Comparison of ENCODE assay signal across 1 cellular context in genomic region chr11:68269414-68270081, GRCh38.
TF ChIP-seq lines count a peak whose summit lies in the region.

No MANE protein-coding gene starts in this region.

TF ChIP-seq in endothelial cell of umbilical vein, 7 proteins besides CTCF, POLR2A, EP300 and RAD21:
- TF ChIP-seq MYC (IDR thresholded peaks at IDR 0.05; ENCODE audit: low read depth, low read length) (no peak), JUN (IDR thresholded peaks at IDR 0.05; ENCODE audit: borderline replicate concordance, insufficient read depth, insufficient read length, low read depth) (no peak), EZH2 (IDR thresholded peaks at IDR 0.05; ENCODE audit: borderline replicate concordance, low read depth, low read length, severe bottlenecking) (no peak), GATA2 (IDR thresholded peaks at IDR 0.05; ENCODE audit: insufficient read depth, insufficient read length, low read depth, low read length) (no peak)
- TF ChIP-seq, protein P1, sequence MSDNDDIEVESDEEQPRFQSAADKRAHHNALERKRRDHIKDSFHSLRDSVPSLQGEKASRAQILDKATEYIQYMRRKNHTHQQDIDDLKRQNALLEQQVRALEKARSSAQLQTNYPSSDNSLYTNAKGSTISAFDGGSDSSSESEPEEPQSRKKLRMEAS (IDR thresholded peaks at IDR 0.05; ENCODE audit: insufficient read depth, insufficient read length), result peak; percentile 19
